In the genomic region with DNA sequence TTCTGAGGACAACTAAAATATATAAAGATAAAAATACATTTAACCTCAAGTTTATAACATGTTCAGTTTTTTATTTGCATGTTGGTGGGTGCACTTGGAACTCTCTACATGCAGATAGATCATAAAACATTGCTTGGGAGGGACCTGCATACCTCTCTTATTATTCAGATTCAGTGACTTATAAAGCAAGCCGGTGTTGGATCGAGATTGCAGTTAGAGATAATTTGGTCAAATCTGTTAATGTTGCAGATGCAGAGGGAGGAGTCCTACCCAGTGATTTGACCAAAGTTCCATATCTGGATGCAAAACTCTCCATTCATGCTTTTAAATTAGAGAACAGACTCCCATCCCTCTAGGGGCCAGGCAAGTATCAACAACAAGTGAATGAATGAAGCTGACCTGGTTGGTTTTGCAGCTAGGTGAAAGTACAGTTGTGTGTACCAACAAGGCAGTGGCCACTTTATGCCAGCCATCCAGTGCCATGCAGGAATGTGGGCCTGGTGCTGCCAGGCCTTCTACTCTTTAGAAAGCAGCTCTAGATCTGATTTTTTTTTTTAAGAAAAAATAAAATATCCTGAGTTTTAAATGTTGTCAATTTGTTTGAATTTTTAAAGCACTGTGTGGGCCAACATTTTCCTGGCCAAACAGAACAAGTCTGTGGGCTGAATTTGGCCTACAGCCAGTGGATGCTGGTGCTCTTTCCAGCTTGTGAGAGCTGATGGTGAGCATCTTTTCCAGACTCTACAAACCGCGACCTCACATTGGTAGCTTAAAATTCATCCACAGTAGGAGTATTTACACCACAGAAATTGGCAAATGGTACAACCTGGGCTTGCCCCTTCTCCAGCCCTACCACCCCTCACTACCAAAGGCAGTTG, we compare ENCODE assay signal across 9 cellular contexts. TPM values are rescaled to one million over a fixed set of nuclear protein-coding genes. Genes with fewer than 3 reads are reported as not detected.
DNase-seq lines count a peak whose midpoint lies in the region; ATAC-seq and TF ChIP-seq lines count a peak whose summit lies in the region.
"Had no signal": no experiment of that assay in that cellular context is flagged by ENCODE, and none has a peak within 500 bp of the region (broad histone marks: within the 10 kb centered on the region; RNA-seq: fewer than 3 reads in every experiment).

No MANE protein-coding gene starts in this region.

- peak overlapping the region; percentile 86 for H3K27ac ChIP-seq in brain microvascular endothelial cell

- no peak overlapping the region for H3K4me3 ChIP-seq in brain microvascular endothelial cell (ENCODE audit: low read depth, low read length)

- TF ChIP-seq CTCF in brain microvascular endothelial cell (IDR thresholded peaks at IDR 0.05; ENCODE audit: low read depth, low read length, missing control alignments), result peak; percentile 26

- intact Hi-C loops in sciatic nerve (cut with DNase I), result no loop called here

- H3K27me3 ChIP-seq in brain microvascular endothelial cell (replicated peaks), result no peaks in the 10 kb centered on the region

- no peaks in the 10 kb centered on the region for H3K36me3 ChIP-seq in brain microvascular endothelial cell (replicated peaks)

- in situ Hi-C loops in brain microvascular endothelial cell (cut with HindIII; ENCODE audit: low pct_ligation_motif_present, low sequenced_read_pairs), result no loop called here

- no peak for ATAC-seq in GM19351 (IDR thresholded peaks at IDR 0.05; ENCODE audit: unreplicated experiment)
- ATAC-seq in sciatic nerve, result no peak

- peak; percentile 75 for DNase-seq in EH (ENCODE audit: low read depth)
- DNase-seq in LoVo (ENCODE audit: low spot score), result peak; percentile 50
- no peak for DNase-seq in brain microvascular endothelial cell
- DNase-seq in kidney tubule cell (ENCODE audit: low spot score), result peak; percentile 31
- DNase-seq in NCI-H1417 treated with DMSO at 0.1 percent for 48 hours (lab: John Stamatoyannopoulos, UW), result no peak
- DNase-seq in sciatic nerve (ENCODE audit: low spot score), result no peak
- DNase-seq: activated CD8-positive, alpha-beta memory T cell treated with anti-CD3 and anti-CD28 coated beads for 24 hours; OCI-M1 had no signal

RNA-seq across cellular contexts. Expression of gene CDIN1, which starts 12.3 kb away (rescaled TPM):
- 7.4 TPM for total RNA-seq in sciatic nerve

Comparison
In these comparisons a context has a peak if more than half of its experiments do, and no peak if none do; other contexts are left out.
1. DNase-seq: peak in EH (single experiment), LoVo (single experiment) and kidney tubule cell (single experiment); none in brain microvascular endothelial cell (single experiment), NCI-H1417 treated with DMSO at 0.1 percent for 48 hours (single experiment) and sciatic nerve (single experiment).